12 cellular contexts compared by ENCODE assay signal in genomic region chr20:62476074-62476838, GRCh38. TPM values are rescaled to one million over a fixed set of nuclear protein-coding genes. Genes with fewer than 3 reads are reported as not detected.
DNase-seq lines count a peak whose midpoint lies in the region; ATAC-seq and TF ChIP-seq lines count a peak whose summit lies in the region.
"Had no signal": no experiment of that assay in that cellular context is flagged by ENCODE, and none has a peak within 500 bp of the region (broad histone marks: within the 10 kb centered on the region; RNA-seq: fewer than 3 reads in every experiment).

No MANE protein-coding gene starts in this region.

- H3K4me3 Mint-ChIP-seq in Caco-2 (ENCODE audit: unreplicated experiment) (no peak overlapping the region), glutamatergic neuron (ENCODE audit: unreplicated experiment) (no peak overlapping the region), immature natural killer cell (no peak overlapping the region)

- H3K27ac Mint-ChIP-seq in Caco-2 (ENCODE audit: unreplicated experiment) (peak overlapping the region; percentile 72), glutamatergic neuron (ENCODE audit: unreplicated experiment) (no peak overlapping the region), immature natural killer cell (no peak overlapping the region)

- POLR2A ChIA-PET in Caco-2 (lab: Charles Lee), result interaction anchor here (0.6 kb wide), 1 partner anchor 328 kb away, joined by 3 read pairs; the partner anchor contains the start of gene OGFR

- CTCF ChIA-PET in Caco-2 (lab: Charles Lee), result interaction anchor here (0.6 kb wide), 1 partner anchor 49 kb away, joined by 3 read pairs; the partner anchor contains the start of gene RBBP8NL

- ATAC-seq in GM19023 (IDR thresholded peaks at IDR 0.05; ENCODE audit: unreplicated experiment), result no peak
- no peak for ATAC-seq in GM21619 (IDR thresholded peaks at IDR 0.05; ENCODE audit: unreplicated experiment)
- ATAC-seq: naive thymus-derived CD4-positive, alpha-beta T cell had no signal

- H3K36me3 ChIP-seq in Caco-2 (ENCODE audit: control insufficient read depth, insufficient read depth, low read length) (no peaks in the 10 kb centered on the region), ovary (no peaks in the 10 kb centered on the region)

- H3K27ac ChIP-seq in ovary, result no peak overlapping the region
- H3K27ac ChIP-seq: KMS-11 had no signal

- TF ChIP-seq EP300 in ovary (IDR thresholded peaks at IDR 0.05), result no peak

- peaks cover 6% of the 10 kb centered on the region for H3K36me3 Mint-ChIP-seq in Caco-2 (ENCODE audit: insufficient read depth, unreplicated experiment)
- H3K36me3 Mint-ChIP-seq in glutamatergic neuron (ENCODE audit: unreplicated experiment), result no peaks in the 10 kb centered on the region
- no peaks in the 10 kb centered on the region for H3K36me3 Mint-ChIP-seq in immature natural killer cell

- H3K9me3 ChIP-seq in Caco-2 (no peaks in the 10 kb centered on the region), ovary (no peaks in the 10 kb centered on the region)

- whole genome bisulfite sequencing in ovary, 3 donors, result 3 to 11% (median 5%) methylated on average over 34 to 80 of the region's 80 CpGs

- no TSS peak for BruUV-seq in Caco-2 (replicated peaks; lab: Mats Ljungman, UMichigan)

- peaks cover 11% of the 10 kb centered on the region for H3K9me3 Mint-ChIP-seq in Caco-2 (ENCODE audit: unreplicated experiment)
- H3K9me3 Mint-ChIP-seq in glutamatergic neuron (ENCODE audit: unreplicated experiment), result peaks cover 6% of the 10 kb centered on the region
- no peaks in the 10 kb centered on the region for H3K9me3 Mint-ChIP-seq in immature natural killer cell
- H3K9me3 Mint-ChIP-seq: naive thymus-derived CD4-positive, alpha-beta T cell had no signal

- H3K4me1 Mint-ChIP-seq in Caco-2 (ENCODE audit: low read depth, unreplicated experiment) (peaks cover 46% of the 10 kb centered on the region), glutamatergic neuron (ENCODE audit: low read depth, unreplicated experiment) (peaks cover 4% of the 10 kb centered on the region), immature natural killer cell (peaks cover 0 to 3% of the 10 kb centered on the region in 2 donors)

- no peak for TF ChIP-seq POLR2A in ovary (IDR thresholded peaks at IDR 0.05)

- H3K4me3 ChIP-seq in Caco-2 (ENCODE audit: low read depth, low read length), result no peak overlapping the region
- H3K4me3 ChIP-seq in ovary, result peak overlapping the region; percentile 35

- TF ChIP-seq CTCF in Caco-2 (IDR thresholded peaks at IDR 0.05; ENCODE audit: insufficient read depth in 1 of 2, low read depth in 1 of 2, low read length in 1 of 2, severe bottlenecking in 1 of 2, unreplicated experiment in 1 of 2), result no peak
- TF ChIP-seq CTCF in glutamatergic neuron (IDR thresholded peaks at IDR 0.05; ENCODE audit: partially characterized antibody, unreplicated experiment), result no peak
- TF ChIP-seq CTCF in ovary (IDR thresholded peaks at IDR 0.05), result no peak

- intact Hi-C loops in Caco-2 (cut with micrococcal nuclease; ENCODE audit: unreplicated experiment) (no loop called here), ovary (cut with DNase I) (no loop called here)

- DNase-seq in Caco-2, result no peak
- DNase-seq in OCI-M1 (lab: John Stamatoyannopoulos, UW), result peak; percentile 78
- peak; percentile 54 for DNase-seq in glutamatergic neuron
- no peak for DNase-seq in ovary
- no peak for DNase-seq in immature natural killer cell
- DNase-seq in glomerular visceral epithelial cell (ENCODE audit: extremely low spot score), result no peak
- DNase-seq: activated CD4-positive, alpha-beta T cell treated with anti-CD3 and anti-CD28 coated beads for 1 hour; naive thymus-derived CD4-positive, alpha-beta T cell; NK-92 treated with Interleukin-12 subunit alpha and Interleukin-12 subunit beta, amount 100 ng/mL, for 24 hours had no signal

- H3K27me3 ChIP-seq in Caco-2 (replicated peaks; ENCODE audit: control insufficient read depth, insufficient read depth, low read length) (no peaks in the 10 kb centered on the region), ovary (peaks cover 16% of the 10 kb centered on the region)

- H3K27me3 Mint-ChIP-seq in Caco-2 (ENCODE audit: insufficient read depth, unreplicated experiment) (no peaks in the 10 kb centered on the region), glutamatergic neuron (ENCODE audit: unreplicated experiment) (peaks cover 15% of the 10 kb centered on the region), immature natural killer cell (ENCODE audit: low read depth in 3 of 3) (peaks cover 8 to 23% (median 9%) of the 10 kb centered on the region in 3 donors)

- H3K4me1 ChIP-seq in Caco-2 (peaks cover 52% of the 10 kb centered on the region), ovary (ENCODE audit: insufficient read depth) (peaks cover 1% of the 10 kb centered on the region)

RNA-seq across cellular contexts. Expression of gene GATA5, which starts 0.5 kb away (rescaled TPM):
- total RNA-seq in Caco-2 (2022) (0.12 and 0.25 TPM in 2 replicates), glutamatergic neuron (ENCODE audit: unreplicated experiment) (1.3 TPM), ovary (1 to 10 TPM in 2 of 7 donors, under 1 TPM in 3, not detected in 2; 0.13 to 5.5 (median 0.92) TPM)
- polyA plus RNA-seq in ovary (1 to 10 TPM in 1 of 2 donors, under 1 TPM in 1; 0.08 to 1.3 TPM), immature natural killer cell (not detected)
- total RNA-seq: naive thymus-derived CD4-positive, alpha-beta T cell had no signal
- polyA plus RNA-seq: naive thymus-derived CD4-positive, alpha-beta T cell had no signal

RNA-seq across cellular contexts. Expression of gene RBBP8NL, which starts 48.9 kb away (rescaled TPM):
- total RNA-seq in Caco-2 (2022) (39.2 and 40.5 TPM in 2 replicates), glutamatergic neuron (ENCODE audit: unreplicated experiment) (not detected), ovary (under 1 TPM in 2 of 7 donors, not detected in 5; 0.32 to 0.46 TPM)
- polyA plus RNA-seq in ovary (not detected), immature natural killer cell (not detected)
- total RNA-seq: naive thymus-derived CD4-positive, alpha-beta T cell had no signal
- polyA plus RNA-seq: naive thymus-derived CD4-positive, alpha-beta T cell had no signal

Comparison
In these comparisons a context has a peak if more than half of its experiments do, and no peak if none do; other contexts are left out.
1. DNase-seq: peak in OCI-M1 (single experiment) and glutamatergic neuron (single experiment); none in Caco-2 (0 of 2), ovary (0 of 5), immature natural killer cell (0 of 3) and glomerular visceral epithelial cell (single experiment).
2. RNA of gene RBBP8NL, which starts 48.9 kb away (total RNA-seq): 39.2 to 40.5 TPM in Caco-2; 0.32 to 0.46 TPM in ovary and not detected in glutamatergic neuron (single experiment); every median in the first group is over 10 times any median in the second.